In genomic region chr17:80981062-80981902, GRCh38 we compare ENCODE assay signal across 8 cellular contexts. TPM values are rescaled to one million over a fixed set of nuclear protein-coding genes. Genes with fewer than 3 reads are reported as not detected.
DNase-seq lines count a peak whose midpoint lies in the region; ATAC-seq, FAIRE-seq and TF ChIP-seq lines count a peak whose summit lies in the region.

No MANE protein-coding gene starts in this region.

- H3K36me3 ChIP-seq in keratinocyte (ENCODE audit: control insufficient read depth in 2 of 2, extremely low read depth in 1 of 2, insufficient read depth in 2 of 2, low read length in 2 of 2) (no peaks in the 10 kb centered on the region), thoracic aorta (no peaks in the 10 kb centered on the region)

- H3K27me3 ChIP-seq in keratinocyte (ENCODE audit: control insufficient read depth, extremely low read depth, insufficient read depth, low read length) (peaks cover 5% of the 10 kb centered on the region), thoracic aorta (replicated peaks; ENCODE audit: insufficient read depth) (no peaks in the 10 kb centered on the region)

- DNase-seq in ELF-1 (ENCODE audit: low read depth, low spot score), result peak; percentile 62
- DNase-seq in NCI-H2227 (lab: John Stamatoyannopoulos, UW; ENCODE audit: unreplicated experiment), result peak; percentile 72
- peak; percentile 59 for DNase-seq in activated naive CD8-positive, alpha-beta T cell treated with anti-CD3 and anti-CD28 coated beads, Interleukin-2, amount 50 U/mL, for 24 hours
- no peak for DNase-seq in keratinocyte (ENCODE audit: low read depth, low spot score)
- DNase-seq in thoracic aorta (ENCODE audit: low spot score), result no peak
- DNase-seq in hippocampal formation (lab: John Stamatoyannopoulos, UW), result no peak
- DNase-seq in NCI-H1048 (lab: John Stamatoyannopoulos, UW), result no peak

- H3K36me3 Mint-ChIP-seq in activated naive CD8-positive, alpha-beta T cell treated with anti-CD3 and anti-CD28 coated beads, Interleukin-2, amount 50 U/mL, for 24 hours (ENCODE audit: low read depth), result no peaks in the 10 kb centered on the region

- no peaks in the 10 kb centered on the region for H3K9me3 ChIP-seq in keratinocyte (ENCODE audit: control insufficient read depth, low read depth, low read length)
- H3K9me3 ChIP-seq in thoracic aorta, result no peaks in the 10 kb centered on the region

- TF ChIP-seq POLR2A in GM18505 (IDR thresholded peaks at IDR 0.05; ENCODE audit: borderline replicate concordance, extremely low read depth, insufficient read depth, insufficient read length), result no peak

- no peak overlapping the region for H3K4me2 ChIP-seq in keratinocyte (ENCODE audit: control insufficient read depth, extremely low read depth, insufficient read depth, low read depth, low read length)

- dilution Hi-C loops in keratinocyte (cut with MboI; ENCODE audit: extremely low pct_ligation_motif_present, low sequenced_read_pairs), result no loop called here

- H3K27ac Mint-ChIP-seq in activated naive CD8-positive, alpha-beta T cell treated with anti-CD3 and anti-CD28 coated beads, Interleukin-2, amount 50 U/mL, for 24 hours, result peak overlapping the region; percentile 57

- H3K9ac ChIP-seq in keratinocyte (ENCODE audit: control insufficient read depth, extremely low read depth, insufficient read depth, low read length), result no peak overlapping the region

- H3K9me3 Mint-ChIP-seq in activated naive CD8-positive, alpha-beta T cell treated with anti-CD3 and anti-CD28 coated beads, Interleukin-2, amount 50 U/mL, for 24 hours, result no peaks in the 10 kb centered on the region

- H3K27me3 Mint-ChIP-seq in activated naive CD8-positive, alpha-beta T cell treated with anti-CD3 and anti-CD28 coated beads, Interleukin-2, amount 50 U/mL, for 24 hours, result peaks cover 12% of the 10 kb centered on the region

- FAIRE-seq in keratinocyte (lab: Jason Lieb, UNC), result no peak

- H2AFZ ChIP-seq in keratinocyte (ENCODE audit: control insufficient read depth, low read length), result no peak overlapping the region

- no peaks in the 10 kb centered on the region for H3K9me1 ChIP-seq in keratinocyte (ENCODE audit: control insufficient read depth, extremely low read depth, insufficient read depth, low read length)

- H3K79me2 ChIP-seq in keratinocyte (ENCODE audit: control insufficient read depth, insufficient read depth, low read length), result no peaks in the 10 kb centered on the region

- no peaks in the 10 kb centered on the region for H4K20me1 ChIP-seq in keratinocyte (ENCODE audit: control insufficient read depth, extremely low read depth, insufficient read depth, low read length)

- H3K27ac ChIP-seq in keratinocyte (ENCODE audit: control insufficient read depth, insufficient read depth, low read length) (no peak overlapping the region), thoracic aorta (no peak overlapping the region)

- H3K4me1 ChIP-seq in keratinocyte (ENCODE audit: control insufficient read depth, extremely low read depth, insufficient read depth, low read length) (no peaks in the 10 kb centered on the region), thoracic aorta (ENCODE audit: control insufficient read depth in 1 of 2, low read depth in 2 of 2) (peaks cover 6 to 24% of the 10 kb centered on the region in 2 donors)

- H3K4me3 ChIP-seq in keratinocyte (ENCODE audit: control insufficient read depth in 2 of 3, extremely low read depth in 1 of 3, insufficient read depth in 2 of 3, low read depth in 1 of 3, low read length in 3 of 3) (no peak overlapping the region), thoracic aorta (peak overlapping the region; percentile 46)

- H3K4me1 Mint-ChIP-seq in activated naive CD8-positive, alpha-beta T cell treated with anti-CD3 and anti-CD28 coated beads, Interleukin-2, amount 50 U/mL, for 24 hours, result peaks cover 10% of the 10 kb centered on the region

- peak overlapping the region; percentile 66 for H3K4me3 Mint-ChIP-seq in activated naive CD8-positive, alpha-beta T cell treated with anti-CD3 and anti-CD28 coated beads, Interleukin-2, amount 50 U/mL, for 24 hours

- TF ChIP-seq CTCF in keratinocyte (optimal IDR thresholded peaks at IDR 0.05 in 1 of 3, IDR thresholded peaks at IDR 0.05 in 1 of 3, conservative IDR thresholded peaks at IDR 0.05 in 1 of 3; ENCODE audit: extremely low read depth in 1 of 3, insufficient read depth in 2 of 3, low read length in 3 of 3) (peak in 2 of 3 experiments; percentile 50 to 82), thoracic aorta (IDR thresholded peaks at IDR 0.05) (peak; percentile 77)

- ATAC-seq in activated naive CD8-positive, alpha-beta T cell treated with anti-CD3 and anti-CD28 coated beads, Interleukin-2, amount 50 U/mL, for 24 hours, result peak; percentile 50
- ATAC-seq in thoracic aorta (ENCODE audit: insufficient number of reproducible peaks, low FRiP score, low read depth), result no peak
- ATAC-seq in GM18505 (IDR thresholded peaks at IDR 0.05; ENCODE audit: unreplicated experiment), result no peak

RNA-seq across cellular contexts. Expression of gene CHMP6, which starts 10.4 kb away (rescaled TPM):
- polyA plus RNA-seq in keratinocyte, result 14.5 to 26.7 TPM (median 20.9 TPM) in 3 replicates
- polyA plus RNA-seq in keratinocyte (2011; ENCODE audit: low read depth), result 18.9 TPM
- 12.8 and 20.2 TPM in 2 replicates for polyA plus RNA-seq in keratinocyte (2011; cell fraction: cytosol; rRNA removed)
- 12.8 and 15.0 TPM in 2 replicates for polyA plus RNA-seq in keratinocyte (2011; cell fraction: nucleus; rRNA removed)
- polyA plus RNA-seq in keratinocyte (2012; ENCODE audit: low replicate concordance), result 5.6 and 22.8 TPM in 2 replicates
- polyA minus RNA-seq in keratinocyte, result 7.6 to 13.2 TPM (median 10.2 TPM) in 3 replicates
- polyA minus RNA-seq in keratinocyte (2011; cell fraction: cytosol; rRNA and poly(A)+ RNA removed), result 19.2 TPM
- 8.2 and 9.0 TPM in 2 replicates for polyA minus RNA-seq in keratinocyte (2011; cell fraction: nucleus; rRNA and poly(A)+ RNA removed)
- 10 to 100 TPM; 20.2 to 38.0 TPM for total RNA-seq in thoracic aorta

RNA-seq across cellular contexts. Expression of gene BAIAP2, which starts 53.7 kb away (rescaled TPM):
- 48.9 to 74.4 TPM (median 56.7 TPM) in 3 replicates for polyA plus RNA-seq in keratinocyte
- polyA plus RNA-seq in keratinocyte (2011; ENCODE audit: low read depth), result 102 TPM
- 30.3 and 63.1 TPM in 2 replicates for polyA plus RNA-seq in keratinocyte (2011; cell fraction: cytosol; rRNA removed)
- polyA plus RNA-seq in keratinocyte (2011; cell fraction: nucleus; rRNA removed), result 87.9 and 109 TPM in 2 replicates
- 66.3 and 124 TPM in 2 replicates for polyA plus RNA-seq in keratinocyte (2012; ENCODE audit: low replicate concordance)
- 44.6 to 102 TPM (median 54.9 TPM) in 3 replicates for polyA minus RNA-seq in keratinocyte
- polyA minus RNA-seq in keratinocyte (2011; cell fraction: cytosol; rRNA and poly(A)+ RNA removed), result 94.8 TPM
- 66.4 and 99.6 TPM in 2 replicates for polyA minus RNA-seq in keratinocyte (2011; cell fraction: nucleus; rRNA and poly(A)+ RNA removed)
- 10 to 100 TPM in 1 of 2 donors, 1 to 10 TPM in 1; 9.9 to 15.6 TPM for total RNA-seq in thoracic aorta

Comparison
In these comparisons a context has a peak if more than half of its experiments do, and no peak if none do; other contexts are left out.
1. DNase-seq: peak in ELF-1 (single experiment), NCI-H2227 (single experiment) and activated naive CD8-positive, alpha-beta T cell treated with anti-CD3 and anti-CD28 coated beads, Interleukin-2, amount 50 U/mL, for 24 hours (single experiment); none in keratinocyte (single experiment), thoracic aorta (single experiment), hippocampal formation (0 of 2) and NCI-H1048 (single experiment).